In genomic region chr10:97081621-97082235, GRCh38 we compare ENCODE assay signal across 1 cellular context.
TF ChIP-seq lines count a peak whose summit lies in the region.

No MANE protein-coding gene starts in this region.

TF ChIP-seq in WTC11, 78 proteins besides CTCF, POLR2A, EP300 and RAD21 (continued from another document and continues in another):
- TF ChIP-seq, protein P1, sequence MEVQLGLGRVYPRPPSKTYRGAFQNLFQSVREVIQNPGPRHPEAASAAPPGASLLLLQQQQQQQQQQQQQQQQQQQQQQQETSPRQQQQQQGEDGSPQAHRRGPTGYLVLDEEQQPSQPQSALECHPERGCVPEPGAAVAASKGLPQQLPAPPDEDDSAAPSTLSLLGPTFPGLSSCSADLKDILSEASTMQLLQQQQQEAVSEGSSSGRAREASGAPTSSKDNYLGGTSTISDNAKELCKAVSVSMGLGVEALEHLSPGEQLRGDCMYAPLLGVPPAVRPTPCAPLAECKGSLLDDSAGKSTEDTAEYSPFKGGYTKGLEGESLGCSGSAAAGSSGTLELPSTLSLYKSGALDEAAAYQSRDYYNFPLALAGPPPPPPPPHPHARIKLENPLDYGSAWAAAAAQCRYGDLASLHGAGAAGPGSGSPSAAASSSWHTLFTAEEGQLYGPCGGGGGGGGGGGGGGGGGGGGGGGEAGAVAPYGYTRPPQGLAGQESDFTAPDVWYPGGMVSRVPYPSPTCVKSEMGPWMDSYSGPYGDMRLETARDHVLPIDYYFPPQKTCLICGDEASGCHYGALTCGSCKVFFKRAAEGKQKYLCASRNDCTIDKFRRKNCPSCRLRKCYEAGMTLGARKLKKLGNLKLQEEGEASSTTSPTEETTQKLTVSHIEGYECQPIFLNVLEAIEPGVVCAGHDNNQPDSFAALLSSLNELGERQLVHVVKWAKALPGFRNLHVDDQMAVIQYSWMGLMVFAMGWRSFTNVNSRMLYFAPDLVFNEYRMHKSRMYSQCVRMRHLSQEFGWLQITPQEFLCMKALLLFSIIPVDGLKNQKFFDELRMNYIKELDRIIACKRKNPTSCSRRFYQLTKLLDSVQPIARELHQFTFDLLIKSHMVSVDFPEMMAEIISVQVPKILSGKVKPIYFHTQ (CRISPR knock-in tag; IDR thresholded peaks at IDR 0.05): 0 out of 2 replicates have a peak, but pooled peaks have one; percentile 26
- TF ChIP-seq IRF2 (CRISPR knock-in tag; IDR thresholded peaks at IDR 0.05; ENCODE audit: borderline replicate concordance, low read depth): no peak
- TF ChIP-seq SP1 (CRISPR knock-in tag; conservative IDR thresholded peaks at IDR 0.05): no peak
- peak; percentile 84; the same call in 1 of the 2 replicates for TF ChIP-seq IRF1 (CRISPR knock-in tag; IDR thresholded peaks at IDR 0.05)
- TF ChIP-seq FOXK1 (CRISPR knock-in tag; IDR thresholded peaks at IDR 0.05): peak; percentile 88
- TF ChIP-seq MYBL2 (CRISPR knock-in tag; IDR thresholded peaks at IDR 0.05): 0 out of 2 replicates have a peak, but pooled peaks have one; percentile 27
- TF ChIP-seq, protein P2, sequence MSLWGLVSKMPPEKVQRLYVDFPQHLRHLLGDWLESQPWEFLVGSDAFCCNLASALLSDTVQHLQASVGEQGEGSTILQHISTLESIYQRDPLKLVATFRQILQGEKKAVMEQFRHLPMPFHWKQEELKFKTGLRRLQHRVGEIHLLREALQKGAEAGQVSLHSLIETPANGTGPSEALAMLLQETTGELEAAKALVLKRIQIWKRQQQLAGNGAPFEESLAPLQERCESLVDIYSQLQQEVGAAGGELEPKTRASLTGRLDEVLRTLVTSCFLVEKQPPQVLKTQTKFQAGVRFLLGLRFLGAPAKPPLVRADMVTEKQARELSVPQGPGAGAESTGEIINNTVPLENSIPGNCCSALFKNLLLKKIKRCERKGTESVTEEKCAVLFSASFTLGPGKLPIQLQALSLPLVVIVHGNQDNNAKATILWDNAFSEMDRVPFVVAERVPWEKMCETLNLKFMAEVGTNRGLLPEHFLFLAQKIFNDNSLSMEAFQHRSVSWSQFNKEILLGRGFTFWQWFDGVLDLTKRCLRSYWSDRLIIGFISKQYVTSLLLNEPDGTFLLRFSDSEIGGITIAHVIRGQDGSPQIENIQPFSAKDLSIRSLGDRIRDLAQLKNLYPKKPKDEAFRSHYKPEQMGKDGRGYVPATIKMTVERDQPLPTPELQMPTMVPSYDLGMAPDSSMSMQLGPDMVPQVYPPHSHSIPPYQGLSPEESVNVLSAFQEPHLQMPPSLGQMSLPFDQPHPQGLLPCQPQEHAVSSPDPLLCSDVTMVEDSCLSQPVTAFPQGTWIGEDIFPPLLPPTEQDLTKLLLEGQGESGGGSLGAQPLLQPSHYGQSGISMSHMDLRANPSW (CRISPR knock-in tag; conservative IDR thresholded peaks at IDR 0.05; ENCODE audit: low read depth): no peak
- 0 out of 2 replicates have a peak, but pooled peaks have one; percentile 32 for TF ChIP-seq ZNF317 (CRISPR knock-in tag; IDR thresholded peaks at IDR 0.05; ENCODE audit: borderline replicate concordance, low read depth)
- 0 out of 2 replicates have a peak, but pooled peaks have one; percentile 48 for TF ChIP-seq KAT7 (CRISPR knock-in tag; IDR thresholded peaks at IDR 0.05; ENCODE audit: borderline replicate concordance)
- no peak for TF ChIP-seq NFATC4 (CRISPR knock-in tag; IDR thresholded peaks at IDR 0.05)
- TF ChIP-seq HMGA2 (CRISPR knock-in tag; IDR thresholded peaks at IDR 0.05): no peak
- TF ChIP-seq GABPB1 (CRISPR knock-in tag; IDR thresholded peaks at IDR 0.05): peak; percentile 75
- no peak for TF ChIP-seq NR2C2 (CRISPR knock-in tag; IDR thresholded peaks at IDR 0.05)
- TF ChIP-seq, protein P3, sequence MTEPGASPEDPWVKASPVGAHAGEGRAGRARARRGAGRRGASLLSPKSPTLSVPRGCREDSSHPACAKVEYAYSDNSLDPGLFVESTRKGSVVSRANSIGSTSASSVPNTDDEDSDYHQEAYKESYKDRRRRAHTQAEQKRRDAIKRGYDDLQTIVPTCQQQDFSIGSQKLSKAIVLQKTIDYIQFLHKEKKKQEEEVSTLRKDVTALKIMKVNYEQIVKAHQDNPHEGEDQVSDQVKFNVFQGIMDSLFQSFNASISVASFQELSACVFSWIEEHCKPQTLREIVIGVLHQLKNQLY (CRISPR knock-in tag; IDR thresholded peaks at IDR 0.05): no peak
- TF ChIP-seq, protein P4, sequence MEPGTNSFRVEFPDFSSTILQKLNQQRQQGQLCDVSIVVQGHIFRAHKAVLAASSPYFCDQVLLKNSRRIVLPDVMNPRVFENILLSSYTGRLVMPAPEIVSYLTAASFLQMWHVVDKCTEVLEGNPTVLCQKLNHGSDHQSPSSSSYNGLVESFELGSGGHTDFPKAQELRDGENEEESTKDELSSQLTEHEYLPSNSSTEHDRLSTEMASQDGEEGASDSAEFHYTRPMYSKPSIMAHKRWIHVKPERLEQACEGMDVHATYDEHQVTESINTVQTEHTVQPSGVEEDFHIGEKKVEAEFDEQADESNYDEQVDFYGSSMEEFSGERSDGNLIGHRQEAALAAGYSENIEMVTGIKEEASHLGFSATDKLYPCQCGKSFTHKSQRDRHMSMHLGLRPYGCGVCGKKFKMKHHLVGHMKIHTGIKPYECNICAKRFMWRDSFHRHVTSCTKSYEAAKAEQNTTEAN (CRISPR knock-in tag; IDR thresholded peaks at IDR 0.05): peak; percentile 89; the same call in 1 of the 2 replicates
- TF ChIP-seq FOXP4 (CRISPR knock-in tag; IDR thresholded peaks at IDR 0.05): peak; percentile 96
- TF ChIP-seq, protein P5, sequence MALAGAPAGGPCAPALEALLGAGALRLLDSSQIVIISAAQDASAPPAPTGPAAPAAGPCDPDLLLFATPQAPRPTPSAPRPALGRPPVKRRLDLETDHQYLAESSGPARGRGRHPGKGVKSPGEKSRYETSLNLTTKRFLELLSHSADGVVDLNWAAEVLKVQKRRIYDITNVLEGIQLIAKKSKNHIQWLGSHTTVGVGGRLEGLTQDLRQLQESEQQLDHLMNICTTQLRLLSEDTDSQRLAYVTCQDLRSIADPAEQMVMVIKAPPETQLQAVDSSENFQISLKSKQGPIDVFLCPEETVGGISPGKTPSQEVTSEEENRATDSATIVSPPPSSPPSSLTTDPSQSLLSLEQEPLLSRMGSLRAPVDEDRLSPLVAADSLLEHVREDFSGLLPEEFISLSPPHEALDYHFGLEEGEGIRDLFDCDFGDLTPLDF (CRISPR knock-in tag; IDR thresholded peaks at IDR 0.05): peak; percentile 69; the same call in 1 of the 2 replicates
- no peak for TF ChIP-seq ELF4 (CRISPR knock-in tag; IDR thresholded peaks at IDR 0.05; ENCODE audit: low read depth)
- TF ChIP-seq, protein P6, sequence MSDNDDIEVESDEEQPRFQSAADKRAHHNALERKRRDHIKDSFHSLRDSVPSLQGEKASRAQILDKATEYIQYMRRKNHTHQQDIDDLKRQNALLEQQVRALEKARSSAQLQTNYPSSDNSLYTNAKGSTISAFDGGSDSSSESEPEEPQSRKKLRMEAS (CRISPR knock-in tag; IDR thresholded peaks at IDR 0.05): peak; percentile 40; the same call in 1 of the 2 replicates
- TF ChIP-seq ZNF425 (CRISPR knock-in tag; conservative IDR thresholded peaks at IDR 0.05): no peak
- no peak for TF ChIP-seq CREM (CRISPR knock-in tag; IDR thresholded peaks at IDR 0.05)
- peak; percentile 95 for TF ChIP-seq TEAD1 (CRISPR knock-in tag; IDR thresholded peaks at IDR 0.05)
- TF ChIP-seq EMX1 (CRISPR knock-in tag; IDR thresholded peaks at IDR 0.05): no peak
- no peak for TF ChIP-seq MXD4 (CRISPR knock-in tag; IDR thresholded peaks at IDR 0.05; ENCODE audit: borderline replicate concordance)
- TF ChIP-seq ATF6 (CRISPR knock-in tag; IDR thresholded peaks at IDR 0.05): no peak
- no peak for TF ChIP-seq RORB (CRISPR knock-in tag; IDR thresholded peaks at IDR 0.05)
- no peak for TF ChIP-seq RELA (CRISPR knock-in tag; IDR thresholded peaks at IDR 0.05; ENCODE audit: borderline replicate concordance)
- no peak for TF ChIP-seq ZMAT4 (CRISPR knock-in tag; IDR thresholded peaks at IDR 0.05)
- no peak for TF ChIP-seq USF2 (CRISPR knock-in tag; IDR thresholded peaks at IDR 0.05)
- no peak for TF ChIP-seq ZNF416 (CRISPR knock-in tag; IDR thresholded peaks at IDR 0.05)
- TF ChIP-seq ZNF219 (CRISPR knock-in tag; IDR thresholded peaks at IDR 0.05; ENCODE audit: borderline replicate concordance): peak; percentile 71; the same call in 1 of the 2 replicates
- peak; percentile 81; the same call in 1 of the 2 replicates for TF ChIP-seq TEAD4 (CRISPR knock-in tag; IDR thresholded peaks at IDR 0.05)
- TF ChIP-seq, protein P7, sequence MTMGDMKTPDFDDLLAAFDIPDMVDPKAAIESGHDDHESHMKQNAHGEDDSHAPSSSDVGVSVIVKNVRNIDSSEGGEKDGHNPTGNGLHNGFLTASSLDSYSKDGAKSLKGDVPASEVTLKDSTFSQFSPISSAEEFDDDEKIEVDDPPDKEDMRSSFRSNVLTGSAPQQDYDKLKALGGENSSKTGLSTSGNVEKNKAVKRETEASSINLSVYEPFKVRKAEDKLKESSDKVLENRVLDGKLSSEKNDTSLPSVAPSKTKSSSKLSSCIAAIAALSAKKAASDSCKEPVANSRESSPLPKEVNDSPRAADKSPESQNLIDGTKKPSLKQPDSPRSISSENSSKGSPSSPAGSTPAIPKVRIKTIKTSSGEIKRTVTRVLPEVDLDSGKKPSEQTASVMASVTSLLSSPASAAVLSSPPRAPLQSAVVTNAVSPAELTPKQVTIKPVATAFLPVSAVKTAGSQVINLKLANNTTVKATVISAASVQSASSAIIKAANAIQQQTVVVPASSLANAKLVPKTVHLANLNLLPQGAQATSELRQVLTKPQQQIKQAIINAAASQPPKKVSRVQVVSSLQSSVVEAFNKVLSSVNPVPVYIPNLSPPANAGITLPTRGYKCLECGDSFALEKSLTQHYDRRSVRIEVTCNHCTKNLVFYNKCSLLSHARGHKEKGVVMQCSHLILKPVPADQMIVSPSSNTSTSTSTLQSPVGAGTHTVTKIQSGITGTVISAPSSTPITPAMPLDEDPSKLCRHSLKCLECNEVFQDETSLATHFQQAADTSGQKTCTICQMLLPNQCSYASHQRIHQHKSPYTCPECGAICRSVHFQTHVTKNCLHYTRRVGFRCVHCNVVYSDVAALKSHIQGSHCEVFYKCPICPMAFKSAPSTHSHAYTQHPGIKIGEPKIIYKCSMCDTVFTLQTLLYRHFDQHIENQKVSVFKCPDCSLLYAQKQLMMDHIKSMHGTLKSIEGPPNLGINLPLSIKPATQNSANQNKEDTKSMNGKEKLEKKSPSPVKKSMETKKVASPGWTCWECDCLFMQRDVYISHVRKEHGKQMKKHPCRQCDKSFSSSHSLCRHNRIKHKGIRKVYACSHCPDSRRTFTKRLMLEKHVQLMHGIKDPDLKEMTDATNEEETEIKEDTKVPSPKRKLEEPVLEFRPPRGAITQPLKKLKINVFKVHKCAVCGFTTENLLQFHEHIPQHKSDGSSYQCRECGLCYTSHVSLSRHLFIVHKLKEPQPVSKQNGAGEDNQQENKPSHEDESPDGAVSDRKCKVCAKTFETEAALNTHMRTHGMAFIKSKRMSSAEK (CRISPR knock-in tag; IDR thresholded peaks at IDR 0.05; ENCODE audit: borderline replicate concordance): no peak
